In genomic region chr14:53285806-53286205, GRCh38 we compare ENCODE assay signal across 30 cellular contexts.
DNase-seq lines count a peak whose midpoint lies in the region; ATAC-seq, FAIRE-seq and TF ChIP-seq lines count a peak whose summit lies in the region.
"Had no signal": no experiment of that assay in that cellular context is flagged by ENCODE, and none has a peak within 500 bp of the region (broad histone marks: within the 10 kb centered on the region; RNA-seq: fewer than 3 reads in every experiment).

No MANE protein-coding gene starts in this region.

- H4K20me1 ChIP-seq in HepG2 (ENCODE audit: insufficient read depth, low read length) (no peaks in the 10 kb centered on the region), mammary epithelial cell (ENCODE audit: insufficient read depth, low read length) (no peaks in the 10 kb centered on the region)

- TF ChIP-seq CTCF in HepG2 (CRISPR knock-in tag; IDR thresholded peaks at IDR 0.05), result no peak
- TF ChIP-seq CTCF in right lobe of liver (IDR thresholded peaks at IDR 0.05), result no peak
- TF ChIP-seq CTCF in mammary epithelial cell (conservative IDR thresholded peaks at IDR 0.05 in 1 of 2, IDR thresholded peaks at IDR 0.05 in 1 of 2; ENCODE audit: extremely low read depth in 1 of 2, insufficient read depth in 1 of 2, low read depth in 1 of 2, low read length in 2 of 2), result peak in 1 of 2 donors; percentile 17
- TF ChIP-seq CTCF in endothelial cell (IDR thresholded peaks at IDR 0.05; ENCODE audit: unreplicated experiment), result no peak

- POLR2A ChIA-PET in HepG2 (lab: Yijun Ruan, JAX), result no interaction called here

- no peak for FAIRE-seq in HepG2 (lab: Jason Lieb, UNC)
- FAIRE-seq: H54, pancreas had no signal

- H2AFZ ChIP-seq in HepG2 (ENCODE audit: low read length) (no peak overlapping the region), mammary epithelial cell (ENCODE audit: low read depth, low read length) (no peak overlapping the region)

- no peak overlapping the region for H3K27ac ChIP-seq in HepG2 (ENCODE audit: extremely low read length, insufficient read depth, low read length)
- no peak overlapping the region for H3K27ac ChIP-seq in right lobe of liver
- H3K27ac ChIP-seq in mammary epithelial cell (ENCODE audit: insufficient read depth, low read depth, low read length), result no peak overlapping the region
- H3K27ac ChIP-seq: brain microvascular endothelial cell, colonic mucosa, pancreas, SK-N-MC, spleen, testis, vagina had no signal

- TF ChIP-seq POLR2A in HepG2 (IDR thresholded peaks at IDR 0.05; ENCODE audit: insufficient read depth in 1 of 2, low read depth in 2 of 2, low read length in 2 of 2) (no peak), right lobe of liver (IDR thresholded peaks at IDR 0.05) (no peak)

- TF ChIP-seq EP300 in HepG2 (IDR thresholded peaks at IDR 0.05; ENCODE audit: low read depth in 2 of 2, low read length in 2 of 2) (no peak), HepG2 (CRISPR knock-in tag; IDR thresholded peaks at IDR 0.05; ENCODE audit: borderline replicate concordance) (no peak)

- H3K9me3 ChIP-seq in HepG2 (ENCODE audit: low read length), result no peaks in the 10 kb centered on the region
- no peaks in the 10 kb centered on the region for H3K9me3 ChIP-seq in right lobe of liver
- peaks cover 6% of the 10 kb centered on the region for H3K9me3 ChIP-seq in mammary epithelial cell (replicated peaks; ENCODE audit: insufficient read depth, low read length)
- H3K9me3 ChIP-seq: colonic mucosa, pancreas, testis had no signal

- no TSS peak for BruUV-seq in HepG2 (replicated peaks; lab: Mats Ljungman, UMichigan)
- BruUV-seq in mammary epithelial cell (replicated peaks; lab: Mats Ljungman, UMichigan), result no TSS peak

- H3K4me3 Mint-ChIP-seq in endothelial cell (ENCODE audit: unreplicated experiment), result no peak overlapping the region
- H3K4me3 Mint-ChIP-seq: activated T-cell treated with anti-CD3 and anti-CD28 coated beads, Interleukin-2, amount 50 U/mL, for 24 hours; CD4-positive, CD25-positive, alpha-beta regulatory T cell; effector memory CD8-positive, alpha-beta T cell; stimulated activated naive B cell treated with anti-CD40 and anti-IgM and Interleukin-4, amounts not matched to agents 10 μg/mL and 1 μg/mL and 100 μg/mL, for 72 hours had no signal

- intact Hi-C loops in HepG2 (cut with micrococcal nuclease; ENCODE audit: unreplicated experiment) (no loop called here), right lobe of liver (cut with DNase I) (no loop called here), mammary epithelial cell (cut with micrococcal nuclease) (no loop called here)

- no peak overlapping the region for H3K4me3 ChIP-seq in HepG2 (replicated peaks in 1 of 3; ENCODE audit: insufficient read depth in 1 of 3, low read depth in 2 of 3, low read length in 3 of 3)
- no peak overlapping the region for H3K4me3 ChIP-seq in right lobe of liver
- H3K4me3 ChIP-seq in mammary epithelial cell (replicated peaks in 1 of 3; ENCODE audit: insufficient read depth in 1 of 3, low read depth in 2 of 3, low read length in 3 of 3), result no peak overlapping the region
- H3K4me3 ChIP-seq: colonic mucosa, pancreas, SK-N-MC, spleen, testis, vagina had no signal

- in situ Hi-C loops in HepG2 (cut with HindIII; ENCODE audit: extremely low pct_ligation_motif_present, low pct_unique_long_range_greater_than_20kb), result no loop called here
- in situ Hi-C loops in mammary epithelial cell (cut with MboI; ENCODE audit: low sequenced_read_pairs in 2 of 2), result loop anchor here in 1 of 2 donors (25.0 kb wide), 1 partner anchor 474 kb away; no protein-coding TSS in a partner anchor

- dilution Hi-C loops in mammary epithelial cell (cut with HindIII; ENCODE audit: low sequenced_read_pairs), result no loop called here

- TF ChIP-seq RAD21 in HepG2 (CRISPR knock-in tag; IDR thresholded peaks at IDR 0.05), result no peak

- H3K27me3 ChIP-seq in HepG2 (ENCODE audit: control insufficient read depth in 1 of 2, insufficient read depth in 2 of 2, low read length in 2 of 2) (peaks cover 0 to 3% of the 10 kb centered on the region in 2 experiments; a peak in 1 of 5 replicates), right lobe of liver (no peaks in the 10 kb centered on the region), mammary epithelial cell (ENCODE audit: insufficient read depth, low read length) (no peaks in the 10 kb centered on the region)
- H3K27me3 ChIP-seq: brain microvascular endothelial cell, colonic mucosa, pancreas, spleen, testis, vagina had no signal

- H3K4me1 Mint-ChIP-seq in endothelial cell (ENCODE audit: unreplicated experiment), result no peaks in the 10 kb centered on the region
- H3K4me1 Mint-ChIP-seq: CD4-positive, CD25-positive, alpha-beta regulatory T cell; stimulated activated naive B cell treated with anti-CD40 and anti-IgM and Interleukin-4, amounts not matched to agents 10 μg/mL and 1 μg/mL and 100 μg/mL, for 72 hours had no signal

- H3K27ac Mint-ChIP-seq in endothelial cell (ENCODE audit: unreplicated experiment), result no peak overlapping the region
- H3K27ac Mint-ChIP-seq: activated T-cell treated with anti-CD3 and anti-CD28 coated beads, Interleukin-2, amount 50 U/mL, for 24 hours; CD4-positive, CD25-positive, alpha-beta regulatory T cell; effector memory CD8-positive, alpha-beta T cell had no signal

- H3K9me3 Mint-ChIP-seq in endothelial cell (ENCODE audit: unreplicated experiment), result no peaks in the 10 kb centered on the region

- CTCF ChIA-PET in HepG2 (lab: Yijun Ruan, JAX; ENCODE audit: low intra/inter-chr PET ratio, low total read pairs) (no interaction called here), mammary epithelial cell (lab: Charles Lee; ENCODE audit: low non-redundant PET) (no interaction called here)

- H3K9ac ChIP-seq in HepG2 (ENCODE audit: insufficient read depth, low read depth, low read length), result no peak overlapping the region
- H3K9ac ChIP-seq in mammary epithelial cell (ENCODE audit: insufficient read depth, low read length), result no peak overlapping the region

- H3K4me2 ChIP-seq in HepG2 (ENCODE audit: low read depth, low read length) (no peak overlapping the region), mammary epithelial cell (ENCODE audit: insufficient read depth, low read depth, low read length) (no peak overlapping the region)

- H3K79me2 ChIP-seq in HepG2 (ENCODE audit: insufficient read depth, low read length) (no peaks in the 10 kb centered on the region), mammary epithelial cell (ENCODE audit: insufficient read depth, low read length) (no peaks in the 10 kb centered on the region)

- no peaks in the 10 kb centered on the region for H3K36me3 Mint-ChIP-seq in endothelial cell (ENCODE audit: low read depth, unreplicated experiment)

- WGBS in HepG2 (ENCODE audit: low lambda C conversion rate), result 8% methylated on average over 4 of the region's 4 CpGs
- 61% methylated on average over 3 of the region's 4 CpGs for WGBS in right lobe of liver (ENCODE audit: insufficient coverage, low coverage, low lambda C conversion rate, missing lambda C conversion rate)
- WGBS in mammary epithelial cell (ENCODE audit: low coverage, missing lambda C conversion rate), result 65% methylated on average over 4 of the region's 4 CpGs

- H3K4me1 ChIP-seq in HepG2 (ENCODE audit: insufficient read depth, low read length), result no peaks in the 10 kb centered on the region
- H3K4me1 ChIP-seq in right lobe of liver, result no peaks in the 10 kb centered on the region
- no peaks in the 10 kb centered on the region for H3K4me1 ChIP-seq in mammary epithelial cell (ENCODE audit: insufficient read depth, low read length)
- H3K4me1 ChIP-seq: colonic mucosa, pancreas, spleen, testis, vagina had no signal

- H3K27me3 Mint-ChIP-seq in endothelial cell (ENCODE audit: unreplicated experiment), result no peaks in the 10 kb centered on the region
- H3K27me3 Mint-ChIP-seq: activated T-cell treated with anti-CD3 and anti-CD28 coated beads, Interleukin-2, amount 50 U/mL, for 24 hours; CD4-positive, CD25-positive, alpha-beta regulatory T cell; effector memory CD8-positive, alpha-beta T cell; stimulated activated naive B cell treated with anti-CD40 and anti-IgM and Interleukin-4, amounts not matched to agents 10 μg/mL and 1 μg/mL and 100 μg/mL, for 72 hours had no signal

- H3K36me3 ChIP-seq in HepG2 (replicated peaks in 1 of 2; ENCODE audit: control insufficient read depth in 1 of 2, insufficient read depth in 2 of 2, low read length in 2 of 2), result no peaks in the 10 kb centered on the region
- no peaks in the 10 kb centered on the region for H3K36me3 ChIP-seq in right lobe of liver
- H3K36me3 ChIP-seq in mammary epithelial cell (ENCODE audit: insufficient read depth, low read length), result no peaks in the 10 kb centered on the region
- H3K36me3 ChIP-seq: brain microvascular endothelial cell, colonic mucosa, pancreas, spleen, vagina had no signal

- ATAC-seq in HepG2 (no peak), right lobe of liver (no peak), GM21723 (IDR thresholded peaks at IDR 0.05; ENCODE audit: unreplicated experiment) (no peak), GM19467 (IDR thresholded peaks at IDR 0.05; ENCODE audit: unreplicated experiment) (no peak)
- ATAC-seq: effector memory CD8-positive, alpha-beta T cell; esophagus mucosa; pancreas; stimulated activated naive B cell treated with anti-CD40 and anti-IgM and Interleukin-4, amounts not matched to agents 10 μg/mL and 1 μg/mL and 100 μg/mL, for 72 hours had no signal

- DNase-seq in HepG2 (ENCODE audit: low spot score) (no peak), right lobe of liver (no peak), MV-4-11 (lab: John Stamatoyannopoulos, UW) (peak; percentile 53), mammary epithelial cell (peak; percentile 30), endothelial cell (ENCODE audit: low spot score) (no peak)
- DNase-seq in stimulated activated CD8-positive, alpha-beta memory T cell treated with anti-CD3 and anti-CD28 coated beads, Interleukin-4, amount 100 ng/mL, for 48 hours, result no peak
- DNase-seq: ACHN; activated CD4-positive, alpha-beta T cell treated with anti-CD3 and anti-CD28 coated beads for 4 hours; activated T-cell treated with anti-CD3 and anti-CD28 coated beads, Interleukin-2, amount 50 U/mL, for 24 hours; brain microvascular endothelial cell; CD4-positive, CD25-positive, alpha-beta regulatory T cell; colonic mucosa; effector memory CD8-positive, alpha-beta T cell; GDM1; islet precursor cell; NCI-H1417 treated with DMSO at 0.1 percent for 48 hours; NCI-H2081 treated with DMSO at 0.1 percent for 48 hours; NCI-H510A; pancreas; spleen; stimulated activated CD4-positive, alpha-beta T cell treated with anti-CD3 and anti-CD28 coated beads, Interleukin-4, amount 100 ng/mL, for 1 hour; stimulated activated naive B cell treated with anti-CD40 and anti-IgM and Interleukin-4, amounts not matched to agents 10 μg/mL and 1 μg/mL and 100 μg/mL, for 72 hours; T-helper 2 cell; testis had no signal

Comparison
In these comparisons a context has a peak if more than half of its experiments do, and no peak if none do; other contexts are left out.
1. DNase-seq: peak in MV-4-11 (single experiment) and mammary epithelial cell (single experiment); none in HepG2 (single experiment), right lobe of liver (0 of 3), stimulated activated CD8-positive, alpha-beta memory T cell treated with anti-CD3 and anti-CD28 coated beads, Interleukin-4, amount 100 ng/mL, for 48 hours (single experiment) and endothelial cell (single experiment).